In genomic region chr9:114433720-114434255, GRCh38 we compare ENCODE assay signal across 26 cellular contexts. TPM values are rescaled to one million over a fixed set of nuclear protein-coding genes. Genes with fewer than 3 reads are reported as not detected.
A peak's percentile ranks its signal among the peaks of the same experiment; 100 is the strongest.
DNase-seq lines count a peak whose midpoint lies in the region; ATAC-seq lines count a peak whose summit lies in the region.
"Had no signal": no experiment of that assay in that cellular context is flagged by ENCODE, and none has a peak within 500 bp of the region (broad histone marks: within the 10 kb centered on the region; RNA-seq: fewer than 3 reads in every experiment).

No MANE protein-coding gene starts in this region.

- H3K9me3 Mint-ChIP-seq in activated CD4-positive, alpha-beta T cell treated with anti-CD3 and anti-CD28 coated beads for 36 hours (ENCODE audit: low read depth) = no peaks in the 10 kb centered on the region
- H3K9me3 Mint-ChIP-seq in central memory CD8-positive, alpha-beta T cell = no peaks in the 10 kb centered on the region
- H3K9me3 Mint-ChIP-seq: naive thymus-derived CD4-positive, alpha-beta T cell had no signal

- no peak overlapping the region for H3K4me3 Mint-ChIP-seq in activated CD4-positive, alpha-beta T cell treated with anti-CD3 and anti-CD28 coated beads for 36 hours
- no peak overlapping the region for H3K4me3 Mint-ChIP-seq in central memory CD8-positive, alpha-beta T cell
- H3K4me3 Mint-ChIP-seq: naive thymus-derived CD4-positive, alpha-beta T cell had no signal

- peaks cover 2% of the 10 kb centered on the region for H3K4me1 Mint-ChIP-seq in activated CD4-positive, alpha-beta T cell treated with anti-CD3 and anti-CD28 coated beads for 36 hours
- H3K4me1 Mint-ChIP-seq in central memory CD8-positive, alpha-beta T cell = no peaks in the 10 kb centered on the region

- CTCF ChIA-PET in activated CD4-positive, alpha-beta T cell treated with anti-CD3 and anti-CD28 coated beads for 36 hours (lab: Charles Lee) = interaction anchor here (0.5 to 2.2 kb wide), 8 partner anchors 16 to 1195 kb away, joined by 3 to 10 read pairs (median 3); no protein-coding TSS in a partner anchor

- H3K27ac Mint-ChIP-seq in activated CD4-positive, alpha-beta T cell treated with anti-CD3 and anti-CD28 coated beads for 36 hours = no peak overlapping the region
- H3K27ac Mint-ChIP-seq in central memory CD8-positive, alpha-beta T cell (ENCODE audit: low read depth) = no peak overlapping the region

- no peaks in the 10 kb centered on the region for H3K36me3 Mint-ChIP-seq in activated CD4-positive, alpha-beta T cell treated with anti-CD3 and anti-CD28 coated beads for 36 hours (ENCODE audit: low read depth)
- no peaks in the 10 kb centered on the region for H3K36me3 Mint-ChIP-seq in central memory CD8-positive, alpha-beta T cell (ENCODE audit: insufficient read depth)
- H3K36me3 Mint-ChIP-seq: naive thymus-derived CD4-positive, alpha-beta T cell had no signal

- H3K4me3 ChIP-seq in Jurkat, Clone E6-1 (ENCODE audit: low read length) = no peak overlapping the region
- H3K4me3 ChIP-seq: skin epidermis, thyroid gland had no signal

- H3K27me3 Mint-ChIP-seq in activated CD4-positive, alpha-beta T cell treated with anti-CD3 and anti-CD28 coated beads for 36 hours = no peaks in the 10 kb centered on the region
- no peaks in the 10 kb centered on the region for H3K27me3 Mint-ChIP-seq in central memory CD8-positive, alpha-beta T cell

- no peak for DNase-seq in activated CD4-positive, alpha-beta T cell treated with anti-CD3 and anti-CD28 coated beads for 36 hours
- DNase-seq in activated CD4-positive, alpha-beta T cell treated with anti-CD3 and anti-CD28 coated beads for 48 hours = no peak
- DNase-seq in Jurkat, Clone E6-1 (ENCODE audit: low read depth, low spot score) = peak; percentile 26
- no peak for DNase-seq in central memory CD8-positive, alpha-beta T cell (ENCODE audit: low spot score in 2 of 2)
- DNase-seq in dermis blood vessel endothelial cell (no peak), NCI-H345 (lab: John Stamatoyannopoulos, UW) (no peak)
- DNase-seq: activated CD4-positive, alpha-beta T cell treated with anti-CD3 and anti-CD28 coated beads for 1 hour; activated gamma-delta T cell; DMS79; effector CD4-positive, alpha-beta T cell; foreskin keratinocyte; H7; Kasumi-1; NCI-H1048; NCI-H187; NCI-H748 treated with DMSO at 0.1 percent for 48 hours; OCI-M1; Right ventricle myocardium superior; stimulated activated CD4-positive, alpha-beta T cell treated with anti-CD3 and anti-CD28 coated beads, Interleukin-2, amount 100 ng/mL, for 24 hours; SW 1271; thyroid gland had no signal

- intact Hi-C loops in activated CD4-positive, alpha-beta T cell treated with anti-CD3 and anti-CD28 coated beads for 36 hours (cut with DNase I, micrococcal nuclease) = loop anchor here in 1 of 2 experiments (1.0 to 2.0 kb wide), 2 partner anchors 73 to 220 kb away; no protein-coding TSS in a partner anchor

- POLR2A ChIA-PET in activated CD4-positive, alpha-beta T cell treated with anti-CD3 and anti-CD28 coated beads for 36 hours (lab: Charles Lee) = no interaction called here

- ATAC-seq in activated CD4-positive, alpha-beta T cell treated with anti-CD3 and anti-CD28 coated beads for 36 hours = peak; percentile 68
- peak; percentile 83 for ATAC-seq in GM18498 (IDR thresholded peaks at IDR 0.05; ENCODE audit: unreplicated experiment)
- ATAC-seq in central memory CD8-positive, alpha-beta T cell (replicated peaks; ENCODE audit: extremely low read depth, poor library complexity, severe bottlenecking) = peak; percentile 54
- no peak for ATAC-seq in GM18870 (IDR thresholded peaks at IDR 0.05; ENCODE audit: unreplicated experiment)
- ATAC-seq: left lobe of liver; naive thymus-derived CD4-positive, alpha-beta T cell had no signal

RNA-seq across cellular contexts. Expression of gene AKNA, which starts 46.0 kb away (rescaled TPM):
- 100 to 1,000 TPM; 135 to 141 TPM for total RNA-seq in activated CD4-positive, alpha-beta T cell treated with anti-CD3 and anti-CD28 coated beads for 36 hours
- polyA plus RNA-seq in Jurkat, Clone E6-1 (2012; ENCODE audit: insufficient read depth, insufficient read length) = 45.2 TPM
- total RNA-seq in dermis blood vessel endothelial cell = 2.0 and 3.6 TPM in 2 replicates

Comparison
In these comparisons a context has a peak if more than half of its experiments do, and no peak if none do; other contexts are left out.
1. RNA of gene AKNA, which starts 46.0 kb away (total RNA-seq): 135 to 141 TPM in activated CD4-positive, alpha-beta T cell treated with anti-CD3 and anti-CD28 coated beads for 36 hours; 2.0 to 3.6 TPM in dermis blood vessel endothelial cell; every median in the first group is over 10 times any median in the second.